ENCODE assay signal across 8 cellular contexts in genomic region chr19:46714523-46715106, GRCh38. TPM values are rescaled to one million over a fixed set of nuclear protein-coding genes. Genes with fewer than 3 reads are reported as not detected.
DNase-seq lines count a peak whose midpoint lies in the region; ATAC-seq, FAIRE-seq and TF ChIP-seq lines count a peak whose summit lies in the region.

No MANE protein-coding gene starts in this region.

- peaks cover 45% of the 10 kb centered on the region for H3K4me1 Mint-ChIP-seq in activated naive CD4-positive, alpha-beta T cell treated with anti-CD3 and anti-CD28 coated beads, Interleukin-2, amount 50 U/mL, for 24 hours

- no peaks in the 10 kb centered on the region for H4K20me1 ChIP-seq in DOHH2 (ENCODE audit: control insufficient read depth, insufficient read depth, low read depth, low read length)
- H4K20me1 ChIP-seq in MM.1S (ENCODE audit: insufficient read depth, low read length), result no peaks in the 10 kb centered on the region

- no peaks in the 10 kb centered on the region for H3K9me3 Mint-ChIP-seq in activated naive CD4-positive, alpha-beta T cell treated with anti-CD3 and anti-CD28 coated beads, Interleukin-2, amount 50 U/mL, for 24 hours

- peaks cover 47% of the 10 kb centered on the region for H3K4me1 ChIP-seq in DOHH2 (ENCODE audit: control insufficient read depth, low read length)
- peaks cover 12% of the 10 kb centered on the region for H3K4me1 ChIP-seq in MM.1S (ENCODE audit: low read length)
- peaks cover 5% of the 10 kb centered on the region for H3K4me1 ChIP-seq in iPS-15b (ENCODE audit: control insufficient read depth, insufficient read depth, low read length)

- no peak for TF ChIP-seq CTCF in DOHH2 (IDR thresholded peaks at IDR 0.05; ENCODE audit: low read depth, low read length, poor library complexity, severe bottlenecking)
- TF ChIP-seq CTCF in MM.1S (IDR thresholded peaks at IDR 0.05; ENCODE audit: low read length), result no peak

- peak overlapping the region; percentile 93 for H3K27ac ChIP-seq in DOHH2 (ENCODE audit: low read depth, low read length)
- H3K27ac ChIP-seq in MM.1S (ENCODE audit: low read length), result peak overlapping the region; percentile 92

- H3K79me2 ChIP-seq in DOHH2 (ENCODE audit: control insufficient read depth, low read length), result peaks cover 50% of the 10 kb centered on the region
- peaks cover 75% of the 10 kb centered on the region for H3K79me2 ChIP-seq in MM.1S (ENCODE audit: low read length)

- H3K9ac ChIP-seq in MM.1S (ENCODE audit: low read length) (peak overlapping the region; percentile 96), iPS-15b (ENCODE audit: low read depth, low read length) (no peak overlapping the region)

- H3K27ac Mint-ChIP-seq in activated naive CD4-positive, alpha-beta T cell treated with anti-CD3 and anti-CD28 coated beads, Interleukin-2, amount 50 U/mL, for 24 hours, result peak overlapping the region; percentile 97

- peak overlapping the region; percentile 100 for H3K4me2 ChIP-seq in DOHH2 (ENCODE audit: low read length)
- peak overlapping the region; percentile 94 for H3K4me2 ChIP-seq in MM.1S (ENCODE audit: low read depth, low read length)

- peak overlapping the region; percentile 96 for H3K4me3 Mint-ChIP-seq in activated naive CD4-positive, alpha-beta T cell treated with anti-CD3 and anti-CD28 coated beads, Interleukin-2, amount 50 U/mL, for 24 hours

- H3K9me2 ChIP-seq in DOHH2 (replicated peaks; ENCODE audit: control insufficient read depth, low read length) (no peaks in the 10 kb centered on the region), MM.1S (replicated peaks; ENCODE audit: insufficient read depth, low read length) (no peaks in the 10 kb centered on the region)

- ATAC-seq in HG02759 (IDR thresholded peaks at IDR 0.05; ENCODE audit: unreplicated experiment), result no peak

- H3K9me3 ChIP-seq in DOHH2 (ENCODE audit: control insufficient read depth, insufficient read depth, low read length) (no peaks in the 10 kb centered on the region), MM.1S (replicated peaks; ENCODE audit: insufficient read depth, low read length) (no peaks in the 10 kb centered on the region), iPS-15b (ENCODE audit: control insufficient read depth, insufficient read depth, low read length) (no peaks in the 10 kb centered on the region)

- H3K4me3 ChIP-seq in DOHH2 (ENCODE audit: low read length) (peak overlapping the region; percentile 88), MM.1S (ENCODE audit: low read length) (peak overlapping the region; percentile 98), iPS-15b (ENCODE audit: low read depth, low read length) (peak overlapping the region; percentile 75)

- H3K36me3 ChIP-seq in DOHH2 (ENCODE audit: control insufficient read depth, low read length), result peaks cover 66% of the 10 kb centered on the region
- 0 out of 2 replicates have a peak, but pooled peaks cover 3% of the 10 kb centered on the region for H3K36me3 ChIP-seq in MM.1S (replicated peaks; ENCODE audit: insufficient read depth, low read length)
- H3K36me3 ChIP-seq in iPS-15b (ENCODE audit: control insufficient read depth, insufficient read depth, low read length), result peaks cover 3% of the 10 kb centered on the region

- H3K27me3 ChIP-seq in DOHH2 (ENCODE audit: control insufficient read depth, low read length), result no peaks in the 10 kb centered on the region
- H3K27me3 ChIP-seq in MM.1S (replicated peaks; ENCODE audit: insufficient read depth, low read length), result no peaks in the 10 kb centered on the region
- no peaks in the 10 kb centered on the region for H3K27me3 ChIP-seq in iPS-15b (ENCODE audit: control insufficient read depth, insufficient read depth, low read length)

- H3F3A ChIP-seq in DOHH2 (ENCODE audit: control insufficient read depth, insufficient read depth), result peaks cover 34% of the 10 kb centered on the region
- H3F3A ChIP-seq in MM.1S (ENCODE audit: insufficient read depth, low read length), result peaks cover 51% of the 10 kb centered on the region

- peak; percentile 95 for DNase-seq in MM.1S
- peak; percentile 35 to 47 (median 45) for DNase-seq in stimulated activated CD4-positive, alpha-beta T cell treated with anti-CD3 and anti-CD28 coated beads, TNF-alpha, amount 100 ng/mL, for 4 hours (ENCODE audit: low read depth in 3 of 3)
- DNase-seq in medulla oblongata (ENCODE audit: extremely low spot score), result no peak
- no peak for DNase-seq in frontal cortex (ENCODE audit: low spot score in 2 of 2)

- peaks cover 3% of the 10 kb centered on the region for H3K36me3 Mint-ChIP-seq in activated naive CD4-positive, alpha-beta T cell treated with anti-CD3 and anti-CD28 coated beads, Interleukin-2, amount 50 U/mL, for 24 hours

- H2AFZ ChIP-seq in MM.1S (ENCODE audit: low read length), result no peak overlapping the region

- H3K27me3 Mint-ChIP-seq in activated naive CD4-positive, alpha-beta T cell treated with anti-CD3 and anti-CD28 coated beads, Interleukin-2, amount 50 U/mL, for 24 hours, result no peaks in the 10 kb centered on the region

- FAIRE-seq in frontal cortex (lab: Jason Lieb, UNC), result no peak

RNA-seq across cellular contexts. Expression of gene PRKD2, which starts 2.3 kb away (rescaled TPM):
- 5.3 TPM for total RNA-seq in frontal cortex

RNA-seq across cellular contexts. Expression of gene FKRP, which starts 31.2 kb away (rescaled TPM):
- total RNA-seq in frontal cortex, result 12.6 TPM

RNA-seq across cellular contexts. Expression of gene STRN4, which starts 31.6 kb away (rescaled TPM):
- 86.4 TPM for total RNA-seq in frontal cortex

RNA-seq across cellular contexts. Expression of gene DACT3, which starts 53.6 kb away (rescaled TPM):
- total RNA-seq in frontal cortex, result 17.5 TPM

Comparison
In these comparisons a context has a peak if more than half of its experiments do, and no peak if none do; other contexts are left out.
1. DNase-seq: peak in MM.1S (single experiment) and stimulated activated CD4-positive, alpha-beta T cell treated with anti-CD3 and anti-CD28 coated beads, TNF-alpha, amount 100 ng/mL, for 4 hours (3 of 3); none in medulla oblongata (single experiment) and frontal cortex (0 of 2).
2. Peak in every context shown above with its lines, with median percentiles within 50 percentile points of each other: H3K4me3 ChIP-seq.